ENCODE assay signal across 26 cellular contexts in the genomic region with DNA sequence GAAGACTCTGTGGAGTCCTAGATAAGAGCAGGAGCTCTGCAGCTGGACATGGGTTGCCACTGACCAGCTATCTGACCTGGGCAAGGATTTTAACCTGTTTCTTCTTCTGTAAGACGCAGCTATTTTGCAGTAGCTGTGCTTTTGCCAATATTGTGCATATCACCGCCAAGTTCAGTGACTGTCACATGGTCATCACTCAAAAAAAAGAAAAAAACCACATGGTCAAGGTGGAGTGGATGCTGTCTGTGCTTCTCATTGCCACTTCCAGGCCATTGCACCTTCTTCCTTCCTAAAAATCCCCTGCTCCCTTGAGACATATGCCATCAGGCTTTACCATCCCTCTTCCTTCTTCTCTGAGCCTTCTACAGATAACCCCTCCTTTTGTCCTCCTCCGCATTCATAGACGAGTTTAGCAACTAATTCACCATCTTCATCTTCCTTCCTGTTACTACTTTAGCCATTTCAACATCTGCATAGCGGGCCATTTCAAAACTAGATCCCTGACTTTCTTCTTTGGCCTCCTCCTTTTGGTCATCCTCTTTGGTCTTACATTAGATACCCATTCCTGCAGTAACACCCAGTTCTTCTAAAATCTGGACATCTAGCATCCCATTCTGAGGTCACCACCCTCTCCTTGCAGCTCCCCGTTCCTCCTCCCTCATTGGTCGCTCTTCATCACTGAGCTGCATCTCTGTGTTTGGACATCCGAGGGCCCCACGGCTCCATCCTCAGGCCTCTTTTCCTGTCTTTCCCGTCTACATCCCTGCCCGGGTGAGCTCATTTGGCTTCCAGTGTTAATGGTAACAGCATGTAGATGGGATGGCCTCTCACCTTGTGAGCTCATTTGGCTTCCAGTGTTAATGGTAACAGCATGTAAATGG. TPM values are rescaled to one million over a fixed set of nuclear protein-coding genes. Genes with fewer than 3 reads are reported as not detected.
DNase-seq lines count a peak whose midpoint lies in the region; TF ChIP-seq lines count a peak whose summit lies in the region.
"Had no signal": no experiment of that assay in that cellular context is flagged by ENCODE, and none has a peak within 500 bp of the region (broad histone marks: within the 10 kb centered on the region; RNA-seq: fewer than 3 reads in every experiment).

No MANE protein-coding gene starts in this region.

- peaks cover 0 to 6% (median 0%) of the 10 kb centered on the region in 8 donors for H3K9me3 ChIP-seq in spleen
- H3K9me3 ChIP-seq: A549, mucosa of descending colon had no signal

- H3K27me3 Mint-ChIP-seq in glutamatergic neuron (ENCODE audit: unreplicated experiment) = no peaks in the 10 kb centered on the region
- H3K27me3 Mint-ChIP-seq: activated naive CD8-positive, alpha-beta T cell treated with anti-CD3 and anti-CD28 coated beads, Interleukin-2, amount 10 ng/mL, durations not matched to agents 7 days and 5 days; stimulated activated naive CD8-positive, alpha-beta T cell treated with anti-CD3 and anti-CD28 coated beads, Interleukin-15, Interleukin-2, amounts not matched to agents 100 ng/mL and 50 ng/mL, for 24 hours; type B pancreatic cell had no signal

- no peaks in the 10 kb centered on the region for H3K36me3 ChIP-seq in spleen
- H3K36me3 ChIP-seq: brain microvascular endothelial cell had no signal

- H3K27ac ChIP-seq in caudate nucleus (ENCODE audit: low read depth, low read length) (peak overlapping the region; percentile 83), spleen (peak overlapping the region in 6 of 8 donors; percentile 5 to 61 (median 39))
- H3K27ac ChIP-seq: A549, brain microvascular endothelial cell, KMS-11 had no signal

- H3K4me3 ChIP-seq in spleen = no peak overlapping the region
- H3K4me3 ChIP-seq: A549, GM23338, mucosa of descending colon had no signal

- peaks cover 5% of the 10 kb centered on the region for H3K9me3 Mint-ChIP-seq in glutamatergic neuron (ENCODE audit: unreplicated experiment)
- H3K9me3 Mint-ChIP-seq: activated CD4-positive, alpha-beta memory T cell treated with anti-CD3 and anti-CD28 coated beads, Interleukin-2, amount 10 ng/mL, durations not matched to agents 7 days and 5 days; GM23338; stimulated activated naive CD8-positive, alpha-beta T cell treated with anti-CD3 and anti-CD28 coated beads, Interleukin-15, Interleukin-2, amounts not matched to agents 100 ng/mL and 50 ng/mL, for 24 hours; type B pancreatic cell had no signal

- no peak overlapping the region for H3K4me3 Mint-ChIP-seq in glutamatergic neuron (ENCODE audit: unreplicated experiment)
- H3K4me3 Mint-ChIP-seq: activated CD4-positive, alpha-beta memory T cell treated with anti-CD3 and anti-CD28 coated beads, Interleukin-2, amount 10 ng/mL, durations not matched to agents 7 days and 5 days; activated T-cell treated with anti-CD3 and anti-CD28 coated beads, Interleukin-2, amount 50 U/mL, for 4 hours; GM23338; stimulated activated naive CD8-positive, alpha-beta T cell treated with anti-CD3 and anti-CD28 coated beads, Interleukin-15, Interleukin-2, amounts not matched to agents 100 ng/mL and 50 ng/mL, for 24 hours; type B pancreatic cell had no signal

- DNase-seq in activated CD8-positive, alpha-beta memory T cell treated with anti-CD3 and anti-CD28 coated beads for 24 hours = peak; percentile 41
- no peak for DNase-seq in activated CD8-positive, alpha-beta memory T cell treated with anti-CD3 and anti-CD28 coated beads, Interleukin-2, amount 50 U/mL, for 4 hours
- DNase-seq in MV-4-11 (lab: John Stamatoyannopoulos, UW) (peak; percentile 83), caudate nucleus (lab: John Stamatoyannopoulos, UW) (peak in 13 of 61 donors; percentile 22 to 57 (median 37)), spleen (no peak), NCI-H1048 (lab: John Stamatoyannopoulos, UW) (no peak), glutamatergic neuron (no peak), posterior vena cava (ENCODE audit: low spot score) (no peak)
- DNase-seq: activated CD4-positive, alpha-beta memory T cell treated with anti-CD3 and anti-CD28 coated beads, Interleukin-2, amount 10 ng/mL, durations not matched to agents 7 days and 5 days; activated naive CD8-positive, alpha-beta T cell treated with anti-CD3 and anti-CD28 coated beads, Interleukin-2, amount 10 ng/mL, durations not matched to agents 7 days and 5 days; activated T-cell treated with anti-CD3 and anti-CD28 coated beads, Interleukin-2, amount 50 U/mL, for 4 hours; brain microvascular endothelial cell; dermis blood vessel endothelial cell; DND-41; mucosa of descending colon; NCI-H1417 treated with DMSO at 0.1 percent for 48 hours; NCI-H2171; NCI-H774; occipital lobe; right cardiac atrium; SW 1271 had no signal

- H3K36me3 Mint-ChIP-seq in glutamatergic neuron (ENCODE audit: unreplicated experiment) = peaks cover 5% of the 10 kb centered on the region

- H3K27ac Mint-ChIP-seq in glutamatergic neuron (ENCODE audit: unreplicated experiment) = no peak overlapping the region
- H3K27ac Mint-ChIP-seq: activated CD4-positive, alpha-beta memory T cell treated with anti-CD3 and anti-CD28 coated beads, Interleukin-2, amount 10 ng/mL, durations not matched to agents 7 days and 5 days; activated naive CD8-positive, alpha-beta T cell treated with anti-CD3 and anti-CD28 coated beads, Interleukin-2, amount 10 ng/mL, durations not matched to agents 7 days and 5 days; GM23338; stimulated activated naive CD8-positive, alpha-beta T cell treated with anti-CD3 and anti-CD28 coated beads, Interleukin-15, Interleukin-2, amounts not matched to agents 100 ng/mL and 50 ng/mL, for 24 hours; type B pancreatic cell had no signal

- intact Hi-C loops in spleen (cut with DNase I; ENCODE audit: low total_unique reads) (no loop called here), posterior vena cava (cut with DNase I) (no loop called here)

- TF ChIP-seq CTCF in spleen (IDR thresholded peaks at IDR 0.05 in 8 of 11, conservative IDR thresholded peaks at IDR 0.05 in 3 of 11) (no peak), glutamatergic neuron (IDR thresholded peaks at IDR 0.05; ENCODE audit: partially characterized antibody, unreplicated experiment) (no peak)

- peaks cover 2 to 83% (median 46%) of the 10 kb centered on the region in 6 donors for H3K4me1 ChIP-seq in spleen
- H3K4me1 ChIP-seq: A549 had no signal

- peaks cover 21% of the 10 kb centered on the region for H3K4me1 Mint-ChIP-seq in glutamatergic neuron (ENCODE audit: low read depth, unreplicated experiment)

- no peaks in the 10 kb centered on the region for H3K27me3 ChIP-seq in spleen (replicated peaks in 1 of 7)
- H3K27me3 ChIP-seq: brain microvascular endothelial cell had no signal

- WGBS in spleen, 5 donors = 47 to 64% (median 61%) methylated on average over 11 of the region's 11 CpGs

- TF ChIP-seq POLR2A in spleen (IDR thresholded peaks at IDR 0.05) = no peak

RNA-seq across cellular contexts. Expression of gene RNF144A, which starts 17.8 kb away (rescaled TPM):
- total RNA-seq in spleen (10 to 100 TPM; 42.5 to 86.6 (median 67.1) TPM), glutamatergic neuron (ENCODE audit: unreplicated experiment) (40.2 TPM), posterior vena cava (10 to 100 TPM in 1 of 2 donors, 1 to 10 TPM in 1; 9.4 to 11.8 TPM)
- polyA plus RNA-seq in spleen = 10 to 100 TPM in 1 of 3 donors, 1 to 10 TPM in 2; 3.8 to 12.5 (median 5.2) TPM

RNA-seq across cellular contexts. Expression of gene RSAD2, which starts 57.4 kb away (rescaled TPM):
- total RNA-seq in spleen = 10 to 100 TPM in 5 of 7 donors, 1 to 10 TPM in 2; 6.2 to 18.6 (median 12.0) TPM
- 1 to 10 TPM; 2.1 to 4.7 (median 3.1) TPM for polyA plus RNA-seq in spleen
- not detected for total RNA-seq in glutamatergic neuron (ENCODE audit: unreplicated experiment)
- total RNA-seq in posterior vena cava = 1 to 10 TPM; 3.8 to 6.9 TPM
- polyA plus RNA-seq: GM23338 had no signal

Comparison
In these comparisons a context has a peak if more than half of its experiments do, and no peak if none do; other contexts are left out.
1. DNase-seq: peak in activated CD8-positive, alpha-beta memory T cell treated with anti-CD3 and anti-CD28 coated beads for 24 hours (single experiment) and MV-4-11 (single experiment); none in activated CD8-positive, alpha-beta memory T cell treated with anti-CD3 and anti-CD28 coated beads, Interleukin-2, amount 50 U/mL, for 4 hours (single experiment), spleen (single experiment), NCI-H1048 (single experiment), glutamatergic neuron (single experiment) and posterior vena cava (single experiment).